Comparison of ENCODE assay signal across 2 cellular contexts in the genomic region with DNA sequence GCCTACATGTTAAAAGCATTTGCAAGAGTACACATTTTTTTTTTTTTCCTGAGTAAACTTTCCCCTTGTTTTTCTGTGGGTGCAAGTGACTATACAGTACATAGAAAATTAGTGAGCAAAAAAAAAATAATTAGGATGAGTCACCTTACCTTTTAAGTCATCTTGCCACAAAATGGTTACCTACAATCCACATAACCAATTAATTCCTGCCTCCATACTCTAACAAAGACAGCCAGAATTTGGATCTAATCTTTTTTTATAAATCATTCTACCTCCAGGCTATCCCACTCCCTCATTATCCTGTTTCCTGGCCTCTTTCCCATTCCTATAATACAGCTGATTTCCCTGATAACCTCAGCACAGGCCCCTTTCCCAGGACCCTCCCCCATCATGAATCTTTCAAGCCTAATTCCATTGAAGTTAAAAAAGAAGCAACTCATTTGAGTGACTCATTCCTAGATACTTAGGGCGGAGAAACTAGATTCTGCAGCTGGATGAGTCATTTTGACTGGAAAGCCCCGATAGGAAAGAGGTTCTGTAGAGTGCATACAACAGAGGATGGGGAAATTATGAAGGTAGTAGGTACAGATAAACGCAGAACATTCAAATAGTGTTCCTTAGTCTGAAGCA.
TF ChIP-seq lines count a peak whose summit lies in the region.

No MANE protein-coding gene starts in this region.

TF ChIP-seq in GM23338, 12 proteins besides CTCF, POLR2A, EP300 and RAD21 (continued from another document):
- TF ChIP-seq, protein P1, sequence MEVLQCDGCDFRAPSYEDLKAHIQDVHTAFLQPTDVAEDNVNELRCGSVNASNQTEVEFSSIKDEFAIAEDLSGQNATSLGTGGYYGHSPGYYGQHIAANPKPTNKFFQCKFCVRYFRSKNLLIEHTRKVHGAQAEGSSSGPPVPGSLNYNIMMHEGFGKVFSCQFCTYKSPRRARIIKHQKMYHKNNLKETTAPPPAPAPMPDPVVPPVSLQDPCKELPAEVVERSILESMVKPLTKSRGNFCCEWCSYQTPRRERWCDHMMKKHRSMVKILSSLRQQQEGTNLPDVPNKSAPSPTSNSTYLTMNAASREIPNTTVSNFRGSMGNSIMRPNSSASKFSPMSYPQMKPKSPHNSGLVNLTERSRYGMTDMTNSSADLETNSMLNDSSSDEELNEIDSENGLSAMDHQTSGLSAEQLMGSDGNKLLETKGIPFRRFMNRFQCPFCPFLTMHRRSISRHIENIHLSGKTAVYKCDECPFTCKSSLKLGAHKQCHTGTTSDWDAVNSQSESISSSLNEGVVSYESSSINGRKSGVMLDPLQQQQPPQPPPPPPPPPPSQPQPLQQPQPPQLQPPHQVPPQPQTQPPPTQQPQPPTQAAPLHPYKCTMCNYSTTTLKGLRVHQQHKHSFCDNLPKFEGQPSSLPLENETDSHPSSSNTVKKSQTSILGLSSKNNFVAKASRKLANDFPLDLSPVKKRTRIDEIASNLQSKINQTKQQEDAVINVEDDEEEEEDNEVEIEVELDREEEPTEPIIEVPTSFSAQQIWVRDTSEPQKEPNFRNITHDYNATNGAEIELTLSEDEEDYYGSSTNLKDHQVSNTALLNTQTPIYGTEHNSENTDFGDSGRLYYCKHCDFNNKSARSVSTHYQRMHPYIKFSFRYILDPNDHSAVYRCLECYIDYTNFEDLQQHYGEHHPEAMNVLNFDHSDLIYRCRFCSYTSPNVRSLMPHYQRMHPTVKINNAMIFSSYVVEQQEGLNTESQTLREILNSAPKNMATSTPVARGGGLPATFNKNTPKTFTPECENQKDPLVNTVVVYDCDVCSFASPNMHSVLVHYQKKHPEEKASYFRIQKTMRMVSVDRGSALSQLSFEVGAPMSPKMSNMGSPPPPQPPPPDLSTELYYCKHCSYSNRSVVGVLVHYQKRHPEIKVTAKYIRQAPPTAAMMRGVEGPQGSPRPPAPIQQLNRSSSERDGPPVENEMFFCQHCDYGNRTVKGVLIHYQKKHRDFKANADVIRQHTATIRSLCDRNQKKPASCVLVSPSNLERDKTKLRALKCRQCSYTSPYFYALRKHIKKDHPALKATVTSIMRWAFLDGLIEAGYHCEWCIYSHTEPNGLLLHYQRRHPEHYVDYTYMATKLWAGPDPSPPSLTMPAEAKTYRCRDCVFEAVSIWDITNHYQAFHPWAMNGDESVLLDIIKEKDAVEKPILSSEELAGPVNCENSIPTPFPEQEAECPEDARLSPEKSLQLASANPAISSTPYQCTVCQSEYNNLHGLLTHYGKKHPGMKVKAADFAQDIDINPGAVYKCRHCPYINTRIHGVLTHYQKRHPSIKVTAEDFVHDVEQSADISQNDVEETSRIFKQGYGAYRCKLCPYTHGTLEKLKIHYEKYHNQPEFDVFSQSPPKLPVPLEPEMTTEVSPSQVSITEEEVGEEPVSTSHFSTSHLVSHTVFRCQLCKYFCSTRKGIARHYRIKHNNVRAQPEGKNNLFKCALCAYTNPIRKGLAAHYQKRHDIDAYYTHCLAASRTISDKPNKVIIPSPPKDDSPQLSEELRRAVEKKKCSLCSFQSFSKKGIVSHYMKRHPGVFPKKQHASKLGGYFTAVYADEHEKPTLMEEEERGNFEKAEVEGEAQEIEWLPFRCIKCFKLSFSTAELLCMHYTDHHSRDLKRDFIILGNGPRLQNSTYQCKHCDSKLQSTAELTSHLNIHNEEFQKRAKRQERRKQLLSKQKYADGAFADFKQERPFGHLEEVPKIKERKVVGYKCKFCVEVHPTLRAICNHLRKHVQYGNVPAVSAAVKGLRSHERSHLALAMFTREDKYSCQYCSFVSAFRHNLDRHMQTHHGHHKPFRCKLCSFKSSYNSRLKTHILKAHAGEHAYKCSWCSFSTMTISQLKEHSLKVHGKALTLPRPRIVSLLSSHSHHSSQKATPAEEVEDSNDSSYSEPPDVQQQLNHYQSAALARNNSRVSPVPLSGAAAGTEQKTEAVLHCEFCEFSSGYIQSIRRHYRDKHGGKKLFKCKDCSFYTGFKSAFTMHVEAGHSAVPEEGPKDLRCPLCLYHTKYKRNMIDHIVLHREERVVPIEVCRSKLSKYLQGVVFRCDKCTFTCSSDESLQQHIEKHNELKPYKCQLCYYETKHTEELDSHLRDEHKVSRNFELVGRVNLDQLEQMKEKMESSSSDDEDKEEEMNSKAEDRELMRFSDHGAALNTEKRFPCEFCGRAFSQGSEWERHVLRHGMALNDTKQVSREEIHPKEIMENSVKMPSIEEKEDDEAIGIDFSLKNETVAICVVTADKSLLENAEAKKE (CRISPR knock-in tag; IDR thresholded peaks at IDR 0.05): no peak

TF ChIP-seq in IMR-90, 13 proteins besides CTCF, POLR2A, EP300 and RAD21 (continued from another document):
- TF ChIP-seq NFE2L2 (IDR thresholded peaks at IDR 0.05; ENCODE audit: low read depth, low read length) (no peak), BHLHE40 (IDR thresholded peaks at IDR 0.05; ENCODE audit: low read depth, low read length) (peak; percentile 46; the same call in 1 of the 2 replicates)
